In genomic region chr12:181921-182320, GRCh38 we compare ENCODE assay signal across 14 cellular contexts. TPM values are rescaled to one million over a fixed set of nuclear protein-coding genes. Genes with fewer than 3 reads are reported as not detected.
DNase-seq lines count a peak whose midpoint lies in the region; ATAC-seq and TF ChIP-seq lines count a peak whose summit lies in the region.
"Had no signal": no experiment of that assay in that cellular context is flagged by ENCODE, and none has a peak within 500 bp of the region (broad histone marks: within the 10 kb centered on the region; RNA-seq: fewer than 3 reads in every experiment).

No MANE protein-coding gene starts in this region.

- peaks cover 33% of the 10 kb centered on the region for H3K4me1 ChIP-seq in NT2/D1 (ENCODE audit: insufficient read depth, insufficient read length)
- peaks cover 16 to 67% (median 57%) of the 10 kb centered on the region in 9 donors for H3K4me1 ChIP-seq in heart right ventricle

- no peaks in the 10 kb centered on the region for H3K36me3 Mint-ChIP-seq in progenitor cell of endocrine pancreas (ENCODE audit: insufficient read depth)
- H3K36me3 Mint-ChIP-seq in CD14-positive monocyte, result no peaks in the 10 kb centered on the region

- H3K27me3 Mint-ChIP-seq in progenitor cell of endocrine pancreas, result peaks cover 39% of the 10 kb centered on the region
- H3K27me3 Mint-ChIP-seq in CD14-positive monocyte (ENCODE audit: low read depth in 3 of 3), result peaks cover 2 to 18% (median 10%) of the 10 kb centered on the region in 3 donors

- H3K4me1 Mint-ChIP-seq in progenitor cell of endocrine pancreas (ENCODE audit: low read depth) (peaks cover 9% of the 10 kb centered on the region), CD14-positive monocyte (peaks cover 28% of the 10 kb centered on the region)

- peak overlapping the region; percentile 68 for H3K27ac ChIP-seq in AG04450 (ENCODE audit: low read depth, low read length)
- peak overlapping the region in 9 of 10 donors; percentile 57 to 84 (median 79) for H3K27ac ChIP-seq in heart right ventricle

- WGBS in heart right ventricle, 2 donors, result 44 to 67% methylated on average over 17 of the region's 17 CpGs

- TF ChIP-seq CTCF in AG04450 (IDR thresholded peaks at IDR 0.05; ENCODE audit: low read depth, low read length) (no peak), heart right ventricle (IDR thresholded peaks at IDR 0.05) (no peak), progenitor cell of endocrine pancreas (IDR thresholded peaks at IDR 0.05; ENCODE audit: unreplicated experiment) (no peak), CD14-positive monocyte (IDR thresholded peaks at IDR 0.05) (no peak)

- intact Hi-C loops in heart right ventricle (cut with DNase I), result no loop called here
- intact Hi-C loops in CD14-positive monocyte (cut with micrococcal nuclease), result no loop called here

- no peak for DNase-seq in AG04450 (ENCODE audit: low read depth, low spot score)
- no peak for DNase-seq in NT2/D1 (ENCODE audit: low read depth, low spot score)
- DNase-seq in heart right ventricle, result no peak
- no peak for DNase-seq in progenitor cell of endocrine pancreas (ENCODE audit: low spot score, unreplicated experiment)
- no peak for DNase-seq in LoVo (ENCODE audit: low spot score)
- no peak for DNase-seq in CD14-positive monocyte (ENCODE audit: low spot score)
- DNase-seq in AG08396 (ENCODE audit: low spot score), result no peak
- DNase-seq: DMS 273 treated with DMSO at 0.1 percent for 48 hours, NCI-H187 treated with DMSO at 0.1 percent for 48 hours, NCI-H446 treated with DMSO at 0.1 percent for 48 hours, NCI-H774, SIG-M5 had no signal

- H3K9me3 ChIP-seq in AG04450 (ENCODE audit: control insufficient read depth, insufficient read depth, low read length) (no peaks in the 10 kb centered on the region), NT2/D1 (ENCODE audit: insufficient read depth, low read length) (no peaks in the 10 kb centered on the region; the same call in 1 of the 2 replicates), heart right ventricle (no peaks in the 10 kb centered on the region)

- peak in 1 of 8 donors; percentile 2 for ATAC-seq in heart right ventricle
- ATAC-seq in GM21447 (IDR thresholded peaks at IDR 0.05; ENCODE audit: unreplicated experiment), result no peak

- H3K4me3 Mint-ChIP-seq in progenitor cell of endocrine pancreas (ENCODE audit: low read depth), result no peak overlapping the region
- no peak overlapping the region for H3K4me3 Mint-ChIP-seq in CD14-positive monocyte

- no peak overlapping the region for H3K4me3 ChIP-seq in AG04450 (ENCODE audit: low read depth, low read length)
- no peak overlapping the region for H3K4me3 ChIP-seq in NT2/D1 (ENCODE audit: insufficient read length, low read depth)
- peak overlapping the region in 8 of 10 donors; percentile 2 to 43 (median 35) for H3K4me3 ChIP-seq in heart right ventricle

- H3K27me3 ChIP-seq in AG04450 (ENCODE audit: control insufficient read depth, insufficient read depth, low read length) (no peaks in the 10 kb centered on the region), NT2/D1 (ENCODE audit: insufficient read depth, insufficient read length) (peaks cover 8% of the 10 kb centered on the region), heart right ventricle (no peaks in the 10 kb centered on the region)

- POLR2A ChIA-PET in AG04450 (lab: Yijun Ruan, JAX), result no interaction called here

- peak overlapping the region; percentile 58 for H3K9ac ChIP-seq in NT2/D1 (ENCODE audit: insufficient read length, low read depth)

- CTCF ChIA-PET in AG04450 (lab: Charles Lee), result no interaction called here

- H3K27ac Mint-ChIP-seq in progenitor cell of endocrine pancreas, result peak overlapping the region; percentile 53
- H3K27ac Mint-ChIP-seq in CD14-positive monocyte, result no peak overlapping the region

- H3K9me3 Mint-ChIP-seq in progenitor cell of endocrine pancreas (ENCODE audit: low read depth) (no peaks in the 10 kb centered on the region), CD14-positive monocyte (peaks cover 0 to 2% (median 0%) of the 10 kb centered on the region in 7 donors)

- no peaks in the 10 kb centered on the region for H3K36me3 ChIP-seq in NT2/D1 (ENCODE audit: insufficient read depth, insufficient read length, low read length)
- H3K36me3 ChIP-seq in heart right ventricle, result no peaks in the 10 kb centered on the region

RNA-seq across cellular contexts. Expression of gene SLC6A12, which starts 32.0 kb away (rescaled TPM):
- polyA plus RNA-seq in AG04450 (2011; rRNA removed) (0.12 TPM in 1 of 2 replicates, not detected in the other), heart right ventricle (under 1 TPM; 0.14 to 0.44 TPM), CD14-positive monocyte (1 to 10 TPM; 5.7 to 8.0 TPM)
- polyA minus RNA-seq in AG04450 (2011; rRNA and poly(A)+ RNA removed), result 0.56 and 0.83 TPM in 2 replicates
- total RNA-seq in heart right ventricle (1 to 10 TPM in 5 of 10 donors, under 1 TPM in 5; 0.49 to 1.4 (median 0.98) TPM), progenitor cell of endocrine pancreas (3.1 and 4.7 TPM in 2 replicates)
- polyA plus RNA-seq: BJ had no signal

Comparison
In these comparisons a context has a peak if more than half of its experiments do, and no peak if none do; other contexts are left out.
1. H3K4me3 ChIP-seq: peak in heart right ventricle (8 of 10); none in AG04450 (single experiment) and NT2/D1 (single experiment).